Comparison of ENCODE assay signal across 8 cellular contexts in genomic region chr10:117663750-117664149, GRCh38.
DNase-seq lines count a peak whose midpoint lies in the region; ATAC-seq lines count a peak whose summit lies in the region.

No MANE protein-coding gene starts in this region.

- intact Hi-C loops in posterior cingulate gyrus (cut with DNase I): no loop called here

- DNase-seq in SIG-M5 treated with dmso at 0.1 percent for 504 hours (lab: John Stamatoyannopoulos, UW; ENCODE audit: unreplicated experiment): peak; percentile 49
- DNase-seq in SIG-M5 (lab: John Stamatoyannopoulos, UW): no peak
- DNase-seq in RKO (ENCODE audit: low spot score): peak; percentile 53
- peak; percentile 99 for DNase-seq in renal cortical epithelial cell (ENCODE audit: low read depth)
- no peak for DNase-seq in posterior cingulate gyrus
- no peak for DNase-seq in UCSD-AML1 (lab: John Stamatoyannopoulos, UW; ENCODE audit: unreplicated experiment)
- DNase-seq in stimulated activated CD8-positive, alpha-beta memory T cell treated with anti-CD3 and anti-CD28 coated beads, Interleukin-4, amount 100 ng/mL, for 48 hours: no peak

- peak; percentile 97 for ATAC-seq in HG02642 (IDR thresholded peaks at IDR 0.05; ENCODE audit: poor library complexity, unreplicated experiment)

Comparison
In these comparisons a context has a peak if more than half of its experiments do, and no peak if none do; other contexts are left out.
1. DNase-seq: peak in SIG-M5 treated with dmso at 0.1 percent for 504 hours (single experiment), RKO (single experiment) and renal cortical epithelial cell (single experiment); none in SIG-M5 (single experiment), posterior cingulate gyrus (0 of 10), UCSD-AML1 (single experiment) and stimulated activated CD8-positive, alpha-beta memory T cell treated with anti-CD3 and anti-CD28 coated beads, Interleukin-4, amount 100 ng/mL, for 48 hours (single experiment).